Comparison of ENCODE assay signal across 30 cellular contexts in genomic region chr2:10236571-10237391, GRCh38.
DNase-seq lines count a peak whose midpoint lies in the region; ATAC-seq and TF ChIP-seq lines count a peak whose summit lies in the region.
"Had no signal": no experiment of that assay in that cellular context is flagged by ENCODE, and none has a peak within 500 bp of the region (broad histone marks: within the 10 kb centered on the region; RNA-seq: fewer than 3 reads in every experiment).

No MANE protein-coding gene starts in this region.

- no peaks in the 10 kb centered on the region for H3K79me2 ChIP-seq in SK-N-SH (ENCODE audit: insufficient read depth)

- no peak for TF ChIP-seq EP300 in SK-N-SH (IDR thresholded peaks at IDR 0.05; ENCODE audit: borderline replicate concordance in 1 of 2, low read depth in 1 of 2, low read length in 1 of 2)

- intact Hi-C loops in sciatic nerve (cut with DNase I) = no loop called here

- H3K4me1 ChIP-seq in SK-N-SH (ENCODE audit: control insufficient read depth in 1 of 2, insufficient read depth in 2 of 2, low read depth in 1 of 2, low read length in 1 of 2) = peaks cover 0 to 5% of the 10 kb centered on the region in 2 experiments; a peak in 1 of 4 replicates
- H3K4me1 ChIP-seq: gastrocnemius medialis, pancreas, Peyer's patch, right lobe of liver had no signal

- no peak overlapping the region for H2AFZ ChIP-seq in SK-N-SH (ENCODE audit: low read depth)

- H3K27ac ChIP-seq in SK-N-SH (ENCODE audit: low read depth in 2 of 2, low read length in 1 of 2) = no peak overlapping the region
- H3K27ac ChIP-seq: cardiac muscle cell, gastrocnemius medialis, pancreas, Peyer's patch, right lobe of liver, testis, vagina had no signal

- ATAC-seq in SK-N-SH treated with all-trans-retinoic acid at 6 μM for 48 hours (no peak), sciatic nerve (no peak)
- ATAC-seq: activated CD4-positive, CD25-positive, alpha-beta regulatory T cell treated with anti-CD3 and anti-CD28 coated beads, Interleukin-2, amount 50 U/mL, for 24 hours; activated naive CD4-positive, alpha-beta T cell treated with anti-CD3 and anti-CD28 coated beads, Interleukin-2, amount 50 U/mL, for 72 hours; CD8-positive, alpha-beta T cell; gastrocnemius medialis; pancreas had no signal

- H3K36me3 ChIP-seq in SK-N-SH (replicated peaks in 1 of 2; ENCODE audit: control insufficient read depth in 1 of 2, insufficient read depth in 2 of 2, low read length in 1 of 2) = no peaks in the 10 kb centered on the region
- H3K36me3 ChIP-seq in H7 (replicated peaks; ENCODE audit: control insufficient read depth, insufficient read depth, low read length) = no peaks in the 10 kb centered on the region
- H3K36me3 ChIP-seq: cardiac muscle cell, gastrocnemius medialis, pancreas, Peyer's patch, right lobe of liver, vagina had no signal

- no peaks in the 10 kb centered on the region for H3K9me2 ChIP-seq in SK-N-SH

- no peaks in the 10 kb centered on the region; the same call in 1 of the 2 replicates for H3K27me3 ChIP-seq in SK-N-SH (ENCODE audit: insufficient read depth)
- no peaks in the 10 kb centered on the region for H3K27me3 ChIP-seq in H7 (ENCODE audit: control insufficient read depth, insufficient read depth, low read length)
- H3K27me3 ChIP-seq: cardiac muscle cell, gastrocnemius medialis, pancreas, Peyer's patch, right lobe of liver, testis, vagina had no signal

- DNase-seq in SK-N-SH = peak; percentile 57
- DNase-seq in H7 = peak; percentile 35
- DNase-seq in dermis blood vessel endothelial cell = peak; percentile 17
- peak; percentile 33 for DNase-seq in sciatic nerve (ENCODE audit: low spot score)
- no peak for DNase-seq in medulla oblongata (ENCODE audit: extremely low spot score)
- DNase-seq in HPDE6-E6E7 (ENCODE audit: extremely low spot score) = no peak
- no peak for DNase-seq in DMS53 (lab: John Stamatoyannopoulos, UW)
- DNase-seq: activated CD4-positive, alpha-beta memory T cell treated with anti-CD3 and anti-CD28 coated beads, Interleukin-2, amount 10 ng/mL, durations not matched to agents 7 days and 5 days; activated T-cell treated with anti-CD3 and anti-CD28 coated beads for 4 hours; cortex of kidney; H9; hypothalamus; IMR-90; midbrain; NCI-H1092; NCI-H187 treated with DMSO at 0.1 percent for 48 hours; NCI-H526; nephron progenitor cell; right lobe of liver; stimulated activated naive CD4-positive, alpha-beta T cell had no signal

- H3K9ac ChIP-seq in SK-N-SH = no peak overlapping the region

- H3K4me2 ChIP-seq in SK-N-SH = no peak overlapping the region

- POLR2A ChIA-PET in SK-N-SH (lab: Yijun Ruan, JAX) = no interaction called here

- H3K4me3 ChIP-seq in SK-N-SH (ENCODE audit: low read depth in 2 of 2, low read length in 1 of 2) (no peak overlapping the region), H7 (ENCODE audit: insufficient read depth, low read depth, low read length) (no peak overlapping the region)
- H3K4me3 ChIP-seq: cardiac muscle cell, gastrocnemius medialis, pancreas, Peyer's patch, right lobe of liver, testis, vagina had no signal

- TF ChIP-seq CTCF in SK-N-SH (IDR thresholded peaks at IDR 0.05) = no peak

- TF ChIP-seq RAD21 in SK-N-SH (IDR thresholded peaks at IDR 0.05; ENCODE audit: low read length) = no peak

- H4K20me1 ChIP-seq in SK-N-SH (ENCODE audit: insufficient read depth) = no peaks in the 10 kb centered on the region

- H3F3A ChIP-seq in SK-N-SH (replicated peaks; ENCODE audit: insufficient read depth) = no peaks in the 10 kb centered on the region

- no peaks in the 10 kb centered on the region for H3K9me3 ChIP-seq in SK-N-SH
- H3K9me3 ChIP-seq: gastrocnemius medialis, pancreas, Peyer's patch, right lobe of liver, testis, vagina had no signal

- 69% methylated on average over 10 of the region's 10 CpGs for WGBS in SK-N-SH (ENCODE audit: low lambda C conversion rate)

- CTCF ChIA-PET in SK-N-SH (lab: Yijun Ruan, JAX) = interaction anchor here (0.5 to 2.0 kb wide), 2 partner anchors 8 to 172 kb away, joined by 3 to 7 read pairs; no protein-coding TSS in a partner anchor

TF ChIP-seq in SK-N-SH, 30 proteins besides CTCF, POLR2A, EP300 and RAD21 (continues in another document):
- TF ChIP-seq IRF3 (IDR thresholded peaks at IDR 0.05; ENCODE audit: low read depth, low read length) (no peak), EZH2phosphoT487 (IDR thresholded peaks at IDR 0.05; ENCODE audit: borderline replicate concordance, low read depth) (no peak), JUND (IDR thresholded peaks at IDR 0.05) (no peak), GABPA (IDR thresholded peaks at IDR 0.05; ENCODE audit: low read depth) (no peak), POLR2AphosphoS5 (IDR thresholded peaks at IDR 0.05; ENCODE audit: low read depth, low read length) (no peak), REST (IDR thresholded peaks at IDR 0.05; ENCODE audit: low read depth, low read length) (no peak)

TF ChIP-seq in SK-N-SH treated with all-trans-retinoic acid at 6 μM for 48 hours, 23 proteins besides CTCF, POLR2A, EP300 and RAD21:
- TF ChIP-seq TCF4 (CRISPR knock-in tag; IDR thresholded peaks at IDR 0.05; ENCODE audit: borderline replicate concordance) (no peak), TSHZ2 (CRISPR knock-in tag; IDR thresholded peaks at IDR 0.05) (no peak), CREB5 (CRISPR knock-in tag; IDR thresholded peaks at IDR 0.05; ENCODE audit: low read depth) (no peak)
TF ChIP-seq in SK-N-SH treated with all-trans-retinoic acid at 6 μM for 48 hours: peak in this region for 0.

Comparison
In these comparisons a context has a peak if more than half of its experiments do, and no peak if none do; other contexts are left out.
1. DNase-seq: peak in SK-N-SH (single experiment), H7 (single experiment), dermis blood vessel endothelial cell (single experiment) and sciatic nerve (single experiment); none in medulla oblongata (single experiment), HPDE6-E6E7 (single experiment) and DMS53 (single experiment).